21 cellular contexts compared by ENCODE assay signal in genomic region chr1:187696092-187696491, GRCh38.
DNase-seq lines count a peak whose midpoint lies in the region; ATAC-seq lines count a peak whose summit lies in the region.
"Had no signal": no experiment of that assay in that cellular context is flagged by ENCODE, and none has a peak within 500 bp of the region (broad histone marks: within the 10 kb centered on the region; RNA-seq: fewer than 3 reads in every experiment).

No MANE protein-coding gene starts in this region.

- H3K27ac ChIP-seq in neuronal stem cell (replicated peaks; ENCODE audit: low read length), result no peak overlapping the region
- H3K27ac ChIP-seq: BLaER1 treated with 17β-estradiol and CSF1 and Interleukin-3, amounts not matched to agents 10 nM and 100 nM; gastrocnemius medialis; upper lobe of right lung had no signal

- H3K9ac ChIP-seq in neuronal stem cell (ENCODE audit: low read depth, low read length, poor library complexity), result no peak overlapping the region
- H3K9ac ChIP-seq: BLaER1 treated with 17β-estradiol and CSF1 and Interleukin-3, amounts not matched to agents 10 nM and 100 nM had no signal

- no peaks in the 10 kb centered on the region for H3K27me3 ChIP-seq in MG63
- no peaks in the 10 kb centered on the region for H3K27me3 ChIP-seq in neuronal stem cell (ENCODE audit: control insufficient read depth in 3 of 3, insufficient read depth in 3 of 3, low read depth in 1 of 3, low read length in 3 of 3)
- H3K27me3 ChIP-seq: BLaER1 treated with 17β-estradiol and CSF1 and Interleukin-3, amounts not matched to agents 10 nM and 100 nM; gastrocnemius medialis; upper lobe of right lung had no signal

- no peak overlapping the region for H3K18ac ChIP-seq in neuronal stem cell (ENCODE audit: low read length)

- H3K4me1 ChIP-seq in neuronal stem cell (ENCODE audit: control insufficient read depth in 2 of 2, insufficient read depth in 1 of 2, low read depth in 1 of 2, low read length in 2 of 2), result no peaks in the 10 kb centered on the region
- H3K4me1 ChIP-seq: BLaER1 treated with 17β-estradiol and CSF1 and Interleukin-3, amounts not matched to agents 10 nM and 100 nM; gastrocnemius medialis; upper lobe of right lung had no signal

- no peak overlapping the region for H4K8ac ChIP-seq in neuronal stem cell (ENCODE audit: low read depth, low read length)

- H4K91ac ChIP-seq in neuronal stem cell (ENCODE audit: low read depth, low read length, poor library complexity), result no peak overlapping the region

- no peak overlapping the region for H2BK5ac ChIP-seq in neuronal stem cell (ENCODE audit: low read length)

- no peak overlapping the region for H3K4ac ChIP-seq in neuronal stem cell (ENCODE audit: low read length)

- WGBS in neuronal stem cell (ENCODE audit: extremely low coverage in 2 of 2, insufficient read length in 2 of 2, insufficient replicate concordance in 1 of 2), 2 donors, result no CpG with 5 or more reads among the region's 3 CpGs

- no peaks in the 10 kb centered on the region for H3K79me1 ChIP-seq in neuronal stem cell (ENCODE audit: low read depth, low read length)

- no peak for ATAC-seq in HG03095 (IDR thresholded peaks at IDR 0.05; ENCODE audit: unreplicated experiment)
- ATAC-seq: gastrocnemius medialis, left colon, upper lobe of right lung had no signal

- no peak overlapping the region for H3K4me2 ChIP-seq in neuronal stem cell (ENCODE audit: insufficient read depth, low read length, poor library complexity, severe bottlenecking)
- H3K4me2 ChIP-seq: BLaER1 treated with 17β-estradiol and CSF1 and Interleukin-3, amounts not matched to agents 10 nM and 100 nM had no signal

- H3K36me3 Mint-ChIP-seq in activated CD4-positive, alpha-beta T cell treated with anti-CD3 and anti-CD28 coated beads, Interleukin-2, amount 10 ng/mL, durations not matched to agents 7 days and 5 days (ENCODE audit: low read depth), result no peaks in the 10 kb centered on the region
- H3K36me3 Mint-ChIP-seq: mesothelial cell of epicardium had no signal

- H3K23ac ChIP-seq in neuronal stem cell (ENCODE audit: low read depth, low read length, poor library complexity), result no peak overlapping the region

- no peak overlapping the region for H2AK5ac ChIP-seq in neuronal stem cell (ENCODE audit: low read depth, low read length)

- POLR2A ChIA-PET in activated CD4-positive, alpha-beta T cell treated with anti-CD3 and anti-CD28 coated beads, Interleukin-2, amount 10 ng/mL, durations not matched to agents 7 days and 5 days (lab: Charles Lee), result no interaction called here

- H3K4me3 Mint-ChIP-seq in activated CD4-positive, alpha-beta T cell treated with anti-CD3 and anti-CD28 coated beads, Interleukin-2, amount 10 ng/mL, durations not matched to agents 7 days and 5 days, result no peak overlapping the region
- H3K4me3 Mint-ChIP-seq: mesothelial cell of epicardium had no signal

- H2BK15ac ChIP-seq in neuronal stem cell (ENCODE audit: low read length), result no peak overlapping the region

- H2BK120ac ChIP-seq in neuronal stem cell (ENCODE audit: low read depth, low read length), result no peak overlapping the region

- no peaks in the 10 kb centered on the region for H3K27me3 Mint-ChIP-seq in activated CD4-positive, alpha-beta T cell treated with anti-CD3 and anti-CD28 coated beads, Interleukin-2, amount 10 ng/mL, durations not matched to agents 7 days and 5 days
- H3K27me3 Mint-ChIP-seq: progenitor cell of endocrine pancreas had no signal

- H3K36me3 ChIP-seq in MG63, result no peaks in the 10 kb centered on the region
- H3K36me3 ChIP-seq in neuronal stem cell (replicated peaks in 1 of 2; ENCODE audit: control insufficient read depth in 2 of 2, insufficient read depth in 2 of 2, low read length in 2 of 2), result no peaks in the 10 kb centered on the region
- H3K36me3 ChIP-seq: BLaER1 treated with 17β-estradiol and CSF1 and Interleukin-3, amounts not matched to agents 10 nM and 100 nM; gastrocnemius medialis; upper lobe of right lung had no signal

- H3K27ac Mint-ChIP-seq in activated CD4-positive, alpha-beta T cell treated with anti-CD3 and anti-CD28 coated beads, Interleukin-2, amount 10 ng/mL, durations not matched to agents 7 days and 5 days, result no peak overlapping the region
- H3K27ac Mint-ChIP-seq: mesothelial cell of epicardium, progenitor cell of endocrine pancreas had no signal

- no peak overlapping the region for H3K14ac ChIP-seq in neuronal stem cell (ENCODE audit: low read length)

- peak overlapping the region; percentile 52 for H2AFZ ChIP-seq in neuronal stem cell (ENCODE audit: low read length)

- H2BK12ac ChIP-seq in neuronal stem cell (ENCODE audit: low read length), result no peak overlapping the region

- CTCF ChIA-PET in activated CD4-positive, alpha-beta T cell treated with anti-CD3 and anti-CD28 coated beads, Interleukin-2, amount 10 ng/mL, durations not matched to agents 7 days and 5 days (lab: Charles Lee), result no interaction called here

- DNase-seq in NCI-H146 (lab: John Stamatoyannopoulos, UW), result peak; percentile 21
- no peak for DNase-seq in NCI-H146 treated with DMSO at 0.1 percent for 48 hours (lab: John Stamatoyannopoulos, UW; ENCODE audit: unreplicated experiment)
- peak; percentile 3 for DNase-seq in MG63
- DNase-seq in amniotic epithelial cell (ENCODE audit: low read depth), result peak; percentile 22
- DNase-seq in neuronal stem cell (ENCODE audit: low spot score), result no peak
- DNase-seq in activated CD4-positive, alpha-beta T cell treated with anti-CD3 and anti-CD28 coated beads, Interleukin-2, amount 10 ng/mL, durations not matched to agents 7 days and 5 days, result no peak
- no peak for DNase-seq in stimulated activated CD4-positive, alpha-beta T cell treated with anti-CD3 and anti-CD28 coated beads, Interleukin-4, amount 100 ng/mL, for 24 hours
- DNase-seq: activated CD4-positive, alpha-beta T cell treated with anti-CD3 and anti-CD28 coated beads for 1 hour; caudate nucleus; gastrocnemius medialis; left colon; NCI-H2029 treated with DMSO at 0.1 percent for 48 hours; NCI-H82; small intestine; stimulated activated CD4-positive, alpha-beta T cell treated with anti-CD3 and anti-CD28 coated beads, Interleukin-4, amount 100 ng/mL, for 1 hour; T1000; upper lobe of right lung had no signal

- H3K4me3 ChIP-seq in MG63 (no peak overlapping the region), neuronal stem cell (ENCODE audit: low read length in 2 of 2) (no peak overlapping the region)
- H3K4me3 ChIP-seq: BLaER1 treated with 17β-estradiol and CSF1 and Interleukin-3, amounts not matched to agents 10 nM and 100 nM; gastrocnemius medialis; upper lobe of right lung had no signal

- H3K9me3 ChIP-seq in MG63 (no peaks in the 10 kb centered on the region), neuronal stem cell (replicated peaks in 1 of 2; ENCODE audit: control insufficient read depth in 2 of 2, insufficient read depth in 1 of 2, low read depth in 1 of 2, low read length in 2 of 2) (no peaks in the 10 kb centered on the region)
- H3K9me3 ChIP-seq: BLaER1 treated with 17β-estradiol and CSF1 and Interleukin-3, amounts not matched to agents 10 nM and 100 nM; gastrocnemius medialis; upper lobe of right lung had no signal

- no peaks in the 10 kb centered on the region for H3K4me1 Mint-ChIP-seq in activated CD4-positive, alpha-beta T cell treated with anti-CD3 and anti-CD28 coated beads, Interleukin-2, amount 10 ng/mL, durations not matched to agents 7 days and 5 days

- H3K9me3 Mint-ChIP-seq in activated CD4-positive, alpha-beta T cell treated with anti-CD3 and anti-CD28 coated beads, Interleukin-2, amount 10 ng/mL, durations not matched to agents 7 days and 5 days, result peaks cover 2% of the 10 kb centered on the region

Comparison
In these comparisons a context has a peak if more than half of its experiments do, and no peak if none do; other contexts are left out.
1. DNase-seq: peak in NCI-H146 (single experiment), MG63 (single experiment) and amniotic epithelial cell (single experiment); none in NCI-H146 treated with DMSO at 0.1 percent for 48 hours (single experiment), neuronal stem cell (single experiment), activated CD4-positive, alpha-beta T cell treated with anti-CD3 and anti-CD28 coated beads, Interleukin-2, amount 10 ng/mL, durations not matched to agents 7 days and 5 days (single experiment) and stimulated activated CD4-positive, alpha-beta T cell treated with anti-CD3 and anti-CD28 coated beads, Interleukin-4, amount 100 ng/mL, for 24 hours (single experiment).